ENCODE assay signal across 8 cellular contexts in genomic region chr12:46661161-46661845, GRCh38.
DNase-seq lines count a peak whose midpoint lies in the region; FAIRE-seq and TF ChIP-seq lines count a peak whose summit lies in the region.

No MANE protein-coding gene starts in this region.

- no peak overlapping the region for H2BK120ac ChIP-seq in mesenchymal stem cell (ENCODE audit: low read depth, low read length)

- H3K4me3 ChIP-seq in HEK293 (ENCODE audit: low read depth, low read length) (no peak overlapping the region), endodermal cell (ENCODE audit: low read length) (no peak overlapping the region), mesenchymal stem cell (ENCODE audit: insufficient read depth in 1 of 2, low read depth in 1 of 2, low read length in 2 of 2) (peak overlapping the region in 1 of 2 experiments; percentile 37)

- H3K23ac ChIP-seq in mesenchymal stem cell (ENCODE audit: low read length in 2 of 2) = no peak overlapping the region

- CTCF ChIA-PET in HEK293 (lab: Yijun Ruan, JAX) = interaction anchor here (0.5 to 1.7 kb wide), 13 partner anchors 9 to 317 kb away, joined by 3 to 9 read pairs (median 4); no protein-coding TSS in a partner anchor

- H3K9me3 ChIP-seq in HEK293 (ENCODE audit: control insufficient read depth, insufficient read depth, low read depth, low read length) (no peaks in the 10 kb centered on the region), endodermal cell (ENCODE audit: control insufficient read depth, low read length) (no peaks in the 10 kb centered on the region), mesenchymal stem cell (ENCODE audit: control insufficient read depth, low read length) (no peaks in the 10 kb centered on the region)

- WGBS in endodermal cell (ENCODE audit: insufficient coverage in 1 of 2, insufficient read length in 1 of 2), 2 experiments = 61 to 71% methylated on average over 2 of the region's 2 CpGs
- WGBS in mesenchymal stem cell = 25% methylated on average over 2 of the region's 2 CpGs

- H3K79me1 ChIP-seq in mesenchymal stem cell (replicated peaks; ENCODE audit: low read length, poor library complexity, severe bottlenecking) = peaks cover 2% of the 10 kb centered on the region

- H2BK12ac ChIP-seq in mesenchymal stem cell (ENCODE audit: low read length in 2 of 2) = no peak overlapping the region

- no peak overlapping the region for H4K8ac ChIP-seq in mesenchymal stem cell (ENCODE audit: low read length)

- H3K4me3 Mint-ChIP-seq in endodermal cell = no peak overlapping the region

- peaks cover 38% of the 10 kb centered on the region for H3K4me1 Mint-ChIP-seq in endodermal cell

- H3K18ac ChIP-seq in mesenchymal stem cell (ENCODE audit: low read depth in 1 of 2, low read length in 2 of 2) = peak overlapping the region in 1 of 2 experiments; percentile 33

- POLR2A ChIA-PET in HEK293 (lab: Yijun Ruan, JAX) = interaction anchor here (1.1 to 1.4 kb wide), 3 partner anchors 205 to 304 kb away, joined by 3 to 4 read pairs (median 3); no protein-coding TSS in a partner anchor

- DNase-seq in 8988T = peak; percentile 9
- DNase-seq in GM10266 (ENCODE audit: extremely low spot score) = peak; percentile 51
- peak; percentile 67 for DNase-seq in LoVo (ENCODE audit: low spot score)
- peak; percentile 21 for DNase-seq in SHP77 treated with DMSO at 0.1 percent for 48 hours (lab: John Stamatoyannopoulos, UW)
- DNase-seq in endodermal cell = peak; percentile 58
- peak; percentile 94 for DNase-seq in mesenchymal stem cell
- peak; percentile 57 for DNase-seq in urothelium cell line (ENCODE audit: low spot score)

- H2AK5ac ChIP-seq in mesenchymal stem cell (ENCODE audit: low read length, severe bottlenecking) = no peak overlapping the region

- H4K91ac ChIP-seq in mesenchymal stem cell (ENCODE audit: low read length) = no peak overlapping the region

- no peak overlapping the region for H2BK5ac ChIP-seq in mesenchymal stem cell (ENCODE audit: low read depth, low read length, poor library complexity, severe bottlenecking)

- peaks cover 11% of the 10 kb centered on the region for H3K4me1 ChIP-seq in HEK293 (ENCODE audit: control insufficient read depth, insufficient read depth, low read length)
- H3K4me1 ChIP-seq in endodermal cell (ENCODE audit: control insufficient read depth, insufficient read depth, low read length) = peaks cover 14% of the 10 kb centered on the region
- H3K4me1 ChIP-seq in mesenchymal stem cell (ENCODE audit: control insufficient read depth, insufficient read depth, low read depth, low read length) = peaks cover 3% of the 10 kb centered on the region

- H3K9me3 Mint-ChIP-seq in endodermal cell = no peaks in the 10 kb centered on the region

- TF ChIP-seq CTCF in GM10266 (IDR thresholded peaks at IDR 0.05; ENCODE audit: control insufficient read depth, insufficient read depth, low read depth, missing control alignments) = peak; percentile 79
- peak; percentile 65 for TF ChIP-seq CTCF in HEK293 (tag by site-specific recombination; IDR thresholded peaks at IDR 0.05)
- peak; percentile 83 for TF ChIP-seq CTCF in endodermal cell (conservative IDR thresholded peaks at IDR 0.05)

- H3K27ac Mint-ChIP-seq in endodermal cell = peak overlapping the region; percentile 19

- H3K27me3 ChIP-seq in endodermal cell (ENCODE audit: control insufficient read depth, insufficient read depth, low read length, poor library complexity, severe bottlenecking) = no peaks in the 10 kb centered on the region
- no peaks in the 10 kb centered on the region for H3K27me3 ChIP-seq in mesenchymal stem cell (ENCODE audit: control insufficient read depth in 1 of 2, insufficient read depth in 1 of 2, low read length in 2 of 2)

- no peak overlapping the region for H2AFZ ChIP-seq in mesenchymal stem cell (ENCODE audit: low read depth, low read length)

- H3K36me3 ChIP-seq in HEK293 (ENCODE audit: control insufficient read depth in 2 of 2, insufficient read depth in 1 of 2, low read length in 2 of 2) (no peaks in the 10 kb centered on the region), endodermal cell (ENCODE audit: control insufficient read depth, insufficient read depth, low read length) (no peaks in the 10 kb centered on the region), mesenchymal stem cell (ENCODE audit: control insufficient read depth in 1 of 2, insufficient read depth in 2 of 2, low read depth in 1 of 2, low read length in 2 of 2) (no peaks in the 10 kb centered on the region)

- H2BK15ac ChIP-seq in mesenchymal stem cell (ENCODE audit: low read depth, poor library complexity, severe bottlenecking) = no peak overlapping the region

- H3K14ac ChIP-seq in mesenchymal stem cell (ENCODE audit: low read length in 2 of 2) = no peak overlapping the region

- no peak overlapping the region for H3K9ac ChIP-seq in endodermal cell (ENCODE audit: extremely low read depth, low read length, poor library complexity, severe bottlenecking)
- peak overlapping the region; percentile 82 for H3K9ac ChIP-seq in mesenchymal stem cell (ENCODE audit: low read length)

- H3K27ac ChIP-seq in HEK293 (ENCODE audit: extremely low read depth, low read depth, low read length) (no peak overlapping the region), endodermal cell (ENCODE audit: low read depth, low read length) (no peak overlapping the region), mesenchymal stem cell (ENCODE audit: low read length, poor library complexity, severe bottlenecking) (peak overlapping the region; percentile 59)

- no peak for FAIRE-seq in urothelium cell line (lab: Jason Lieb, UNC)

- H3K4me2 ChIP-seq in mesenchymal stem cell (ENCODE audit: low read length, poor library complexity, severe bottlenecking) = no peak overlapping the region

- H3K36me3 Mint-ChIP-seq in endodermal cell (ENCODE audit: low read depth) = no peaks in the 10 kb centered on the region

- peak overlapping the region in 1 of 2 experiments; percentile 34 for H3K4ac ChIP-seq in mesenchymal stem cell (ENCODE audit: low read depth in 1 of 2, low read length in 2 of 2)

- no peaks in the 10 kb centered on the region for H3K27me3 Mint-ChIP-seq in endodermal cell (ENCODE audit: insufficient read depth)

TF ChIP-seq in HEK293, 187 proteins besides CTCF, POLR2A, EP300 and RAD21:
- no peak for TF ChIP-seq ZNF169 (tag by site-specific recombination; IDR thresholded peaks at IDR 0.05)
- no peak for TF ChIP-seq GLI4 (tag by site-specific recombination; IDR thresholded peaks at IDR 0.05)
- 0 out of 2 replicates have a peak, but pooled peaks have one; percentile 31 for TF ChIP-seq ZNF10 (tag by site-specific recombination; IDR thresholded peaks at IDR 0.05)
- peak; percentile 52; the same call in 1 of the 2 replicates for TF ChIP-seq SCRT2 (tag by site-specific recombination; IDR thresholded peaks at IDR 0.05)
- peak; percentile 59 for TF ChIP-seq ZNF654 (tag by site-specific recombination; IDR thresholded peaks at IDR 0.05; ENCODE audit: low read depth)
- TF ChIP-seq YY2 (tag by site-specific recombination; IDR thresholded peaks at IDR 0.05) = no peak
- 0 out of 2 replicates have a peak, but pooled peaks have one; percentile 54 for TF ChIP-seq ZNF561 (tag by site-specific recombination; IDR thresholded peaks at IDR 0.05; ENCODE audit: borderline replicate concordance)
- 0 out of 2 replicates have a peak, but pooled peaks have one; percentile 33 for TF ChIP-seq ZNF660 (tag by site-specific recombination; IDR thresholded peaks at IDR 0.05)
- TF ChIP-seq, protein P1, sequence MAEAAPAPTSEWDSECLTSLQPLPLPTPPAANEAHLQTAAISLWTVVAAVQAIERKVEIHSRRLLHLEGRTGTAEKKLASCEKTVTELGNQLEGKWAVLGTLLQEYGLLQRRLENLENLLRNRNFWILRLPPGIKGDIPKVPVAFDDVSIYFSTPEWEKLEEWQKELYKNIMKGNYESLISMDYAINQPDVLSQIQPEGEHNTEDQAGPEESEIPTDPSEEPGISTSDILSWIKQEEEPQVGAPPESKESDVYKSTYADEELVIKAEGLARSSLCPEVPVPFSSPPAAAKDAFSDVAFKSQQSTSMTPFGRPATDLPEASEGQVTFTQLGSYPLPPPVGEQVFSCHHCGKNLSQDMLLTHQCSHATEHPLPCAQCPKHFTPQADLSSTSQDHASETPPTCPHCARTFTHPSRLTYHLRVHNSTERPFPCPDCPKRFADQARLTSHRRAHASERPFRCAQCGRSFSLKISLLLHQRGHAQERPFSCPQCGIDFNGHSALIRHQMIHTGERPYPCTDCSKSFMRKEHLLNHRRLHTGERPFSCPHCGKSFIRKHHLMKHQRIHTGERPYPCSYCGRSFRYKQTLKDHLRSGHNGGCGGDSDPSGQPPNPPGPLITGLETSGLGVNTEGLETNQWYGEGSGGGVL (tag by site-specific recombination; IDR thresholded peaks at IDR 0.05) = peak; percentile 14; the same call in 1 of the 2 replicates
TF ChIP-seq in HEK293: peak in this region for 6.

Comparison
In these comparisons a context has a peak if more than half of its experiments do, and no peak if none do; other contexts are left out.
1. DNase-seq: peak in every context shown above with its lines; median percentile 94 in mesenchymal stem cell; 67 in LoVo; 58 in endodermal cell; 57 in urothelium cell line; 51 in GM10266; 21 in SHP77 treated with DMSO at 0.1 percent for 48 hours; 9 in 8988T.